Comparison of ENCODE assay signal across 10 cellular contexts in genomic region chr1:19460535-19461351, GRCh38. TPM values are rescaled to one million over a fixed set of nuclear protein-coding genes. Genes with fewer than 3 reads are reported as not detected.
A peak's percentile ranks its signal among the peaks of the same experiment; 100 is the strongest.
DNase-seq lines count a peak whose midpoint lies in the region; ATAC-seq and TF ChIP-seq lines count a peak whose summit lies in the region.
"Had no signal": no experiment of that assay in that cellular context is flagged by ENCODE, and none has a peak within 500 bp of the region (broad histone marks: within the 10 kb centered on the region; RNA-seq: fewer than 3 reads in every experiment).

No MANE protein-coding gene starts in this region.

- POLR2A ChIA-PET in activated CD4-positive, alpha-beta memory T cell treated with anti-CD3 and anti-CD28 coated beads for 36 hours (lab: Charles Lee) = interaction anchor here (1.3 to 1.4 kb wide), 3 partner anchors 12 to 62 kb away, joined by 3 to 4 read pairs (median 3); no protein-coding TSS in a partner anchor

- no peak for DNase-seq in natural killer cell
- DNase-seq in natural killer cell treated with Interleukin-12 subunit alpha and Interleukin-12 subunit beta and Interleukin-15 and Interleukin-18, amount 100 ng/mL, for 72 hours (ENCODE audit: low spot score) = no peak
- peak; percentile 59 for DNase-seq in activated CD4-positive, alpha-beta memory T cell treated with anti-CD3 and anti-CD28 coated beads for 36 hours
- DNase-seq in immature natural killer cell = no peak
- DNase-seq in RKO (ENCODE audit: low spot score) = no peak
- DNase-seq in AG08395 (ENCODE audit: low spot score) = no peak
- DNase-seq: SHP77 treated with DMSO at 0.1 percent for 48 hours had no signal

- TF ChIP-seq CTCF in natural killer cell (IDR thresholded peaks at IDR 0.05) = no peak

- H3K9me3 Mint-ChIP-seq in natural killer cell = no peaks in the 10 kb centered on the region
- no peaks in the 10 kb centered on the region for H3K9me3 Mint-ChIP-seq in natural killer cell treated with Interleukin-12 subunit alpha and Interleukin-12 subunit beta and Interleukin-15 and Interleukin-18, amount 100 ng/mL, for 72 hours
- H3K9me3 Mint-ChIP-seq in activated CD4-positive, alpha-beta memory T cell treated with anti-CD3 and anti-CD28 coated beads for 36 hours = no peaks in the 10 kb centered on the region
- no peaks in the 10 kb centered on the region for H3K9me3 Mint-ChIP-seq in immature natural killer cell
- H3K9me3 Mint-ChIP-seq: neural crest cell had no signal

- H3K36me3 Mint-ChIP-seq in natural killer cell (no peaks in the 10 kb centered on the region), immature natural killer cell (peaks cover 0 to 3% (median 0%) of the 10 kb centered on the region in 3 donors)
- H3K36me3 Mint-ChIP-seq in natural killer cell treated with Interleukin-12 subunit alpha and Interleukin-12 subunit beta and Interleukin-15 and Interleukin-18, amount 100 ng/mL, for 72 hours = no peaks in the 10 kb centered on the region
- H3K36me3 Mint-ChIP-seq in activated CD4-positive, alpha-beta memory T cell treated with anti-CD3 and anti-CD28 coated beads for 36 hours = peaks cover 16% of the 10 kb centered on the region

- H3K4me1 Mint-ChIP-seq in natural killer cell (peaks cover 73 to 76% of the 10 kb centered on the region in 2 donors), immature natural killer cell (peaks cover 91 to 96% of the 10 kb centered on the region in 2 donors)
- peaks cover 62 to 64% of the 10 kb centered on the region in 2 donors for H3K4me1 Mint-ChIP-seq in natural killer cell treated with Interleukin-12 subunit alpha and Interleukin-12 subunit beta and Interleukin-15 and Interleukin-18, amount 100 ng/mL, for 72 hours (ENCODE audit: low read depth in 2 of 2)
- H3K4me1 Mint-ChIP-seq in activated CD4-positive, alpha-beta memory T cell treated with anti-CD3 and anti-CD28 coated beads for 36 hours (ENCODE audit: low read depth) = peaks cover 90% of the 10 kb centered on the region

- H3K27me3 Mint-ChIP-seq in natural killer cell (ENCODE audit: low read depth in 2 of 2) (no peaks in the 10 kb centered on the region), immature natural killer cell (ENCODE audit: low read depth in 3 of 3) (peaks cover 0 to 1% (median 0%) of the 10 kb centered on the region in 3 donors)
- H3K27me3 Mint-ChIP-seq in natural killer cell treated with Interleukin-12 subunit alpha and Interleukin-12 subunit beta and Interleukin-15 and Interleukin-18, amount 100 ng/mL, for 72 hours = no peaks in the 10 kb centered on the region
- no peaks in the 10 kb centered on the region for H3K27me3 Mint-ChIP-seq in activated CD4-positive, alpha-beta memory T cell treated with anti-CD3 and anti-CD28 coated beads for 36 hours

- intact Hi-C loops in natural killer cell (cut with micrococcal nuclease) = loop anchor here (5.0 kb wide), 1 partner anchor 68 kb away; no protein-coding TSS in a partner anchor
- intact Hi-C loops in activated CD4-positive, alpha-beta memory T cell treated with anti-CD3 and anti-CD28 coated beads for 36 hours (cut with micrococcal nuclease) = loop anchor here (10.0 kb wide), 1 partner anchor 206 kb away; the partner anchor contains the start of genes EMC1 and MRTO4

- H3K27ac Mint-ChIP-seq in natural killer cell (peak overlapping the region; percentile 22 to 87), immature natural killer cell (peak overlapping the region in 3 of 6 donors; percentile 81 to 89 (median 82))
- no peak overlapping the region for H3K27ac Mint-ChIP-seq in natural killer cell treated with Interleukin-12 subunit alpha and Interleukin-12 subunit beta and Interleukin-15 and Interleukin-18, amount 100 ng/mL, for 72 hours
- peak overlapping the region; percentile 78 for H3K27ac Mint-ChIP-seq in activated CD4-positive, alpha-beta memory T cell treated with anti-CD3 and anti-CD28 coated beads for 36 hours

- H3K4me3 Mint-ChIP-seq in natural killer cell = no peak overlapping the region
- H3K4me3 Mint-ChIP-seq in natural killer cell treated with Interleukin-12 subunit alpha and Interleukin-12 subunit beta and Interleukin-15 and Interleukin-18, amount 100 ng/mL, for 72 hours = no peak overlapping the region
- H3K4me3 Mint-ChIP-seq in activated CD4-positive, alpha-beta memory T cell treated with anti-CD3 and anti-CD28 coated beads for 36 hours = no peak overlapping the region
- peak overlapping the region in 3 of 5 donors; percentile 7 to 33 (median 23) for H3K4me3 Mint-ChIP-seq in immature natural killer cell
- H3K4me3 Mint-ChIP-seq: neural crest cell had no signal

- ATAC-seq in natural killer cell (no peak), HG02588 (IDR thresholded peaks at IDR 0.05; ENCODE audit: unreplicated experiment) (no peak), GM19328 (IDR thresholded peaks at IDR 0.05; ENCODE audit: unreplicated experiment) (no peak)
- no peak for ATAC-seq in natural killer cell treated with Interleukin-12 subunit alpha and Interleukin-12 subunit beta and Interleukin-15 and Interleukin-18, amount 100 ng/mL, for 72 hours

- CTCF ChIA-PET in activated CD4-positive, alpha-beta memory T cell treated with anti-CD3 and anti-CD28 coated beads for 36 hours (lab: Charles Lee) = interaction anchor here (1.0 to 2.2 kb wide), 7 partner anchors 13 to 122 kb away, joined by 3 to 10 read pairs (median 5); no protein-coding TSS in a partner anchor

RNA-seq across cellular contexts. Expression of gene CAPZB, which starts 24.6 kb away (rescaled TPM):
- total RNA-seq in natural killer cell = 100 to 1,000 TPM; 369 to 393 (median 375) TPM
- 100 to 1,000 TPM; 270 to 359 TPM for total RNA-seq in natural killer cell treated with Interleukin-12 subunit alpha and Interleukin-12 subunit beta and Interleukin-15 and Interleukin-18, amount 100 ng/mL, for 72 hours
- 100 to 1,000 TPM; 388 to 419 TPM for total RNA-seq in activated CD4-positive, alpha-beta memory T cell treated with anti-CD3 and anti-CD28 coated beads for 36 hours
- 100 to 1,000 TPM; 447 to 644 (median 455) TPM for polyA plus RNA-seq in immature natural killer cell

Comparison
In these comparisons a context has a peak if more than half of its experiments do, and no peak if none do; other contexts are left out.
1. H3K27ac Mint-ChIP-seq: peak in natural killer cell (2 of 2) and activated CD4-positive, alpha-beta memory T cell treated with anti-CD3 and anti-CD28 coated beads for 36 hours (single experiment); none in natural killer cell treated with Interleukin-12 subunit alpha and Interleukin-12 subunit beta and Interleukin-15 and Interleukin-18, amount 100 ng/mL, for 72 hours (0 of 2).
2. H3K4me3 Mint-ChIP-seq: peak in immature natural killer cell (3 of 5); none in natural killer cell (single experiment), natural killer cell treated with Interleukin-12 subunit alpha and Interleukin-12 subunit beta and Interleukin-15 and Interleukin-18, amount 100 ng/mL, for 72 hours (single experiment) and activated CD4-positive, alpha-beta memory T cell treated with anti-CD3 and anti-CD28 coated beads for 36 hours (single experiment).